10 cellular contexts compared by ENCODE assay signal in genomic region chr1:226688056-226688748, GRCh38. TPM values are rescaled to one million over a fixed set of nuclear protein-coding genes. Genes with fewer than 3 reads are reported as not detected.
DNase-seq lines count a peak whose midpoint lies in the region; ATAC-seq and TF ChIP-seq lines count a peak whose summit lies in the region.
"Had no signal": no experiment of that assay in that cellular context is flagged by ENCODE, and none has a peak within 500 bp of the region (broad histone marks: within the 10 kb centered on the region; RNA-seq: fewer than 3 reads in every experiment).

No MANE protein-coding gene starts in this region.

- H3K4me1 ChIP-seq in GM23338 (ENCODE audit: insufficient read depth), result peaks cover 8% of the 10 kb centered on the region

- H3K9me3 Mint-ChIP-seq in GM23338 (no peaks in the 10 kb centered on the region), T-cell (no peaks in the 10 kb centered on the region)
- no peaks in the 10 kb centered on the region for H3K9me3 Mint-ChIP-seq in stimulated activated naive CD8-positive, alpha-beta T cell treated with anti-CD3 and anti-CD28 coated beads, Interleukin-15, amount 100 ng/mL, for 72 hours

- peaks cover 1% of the 10 kb centered on the region for H3K27me3 Mint-ChIP-seq in GM23338 (ENCODE audit: insufficient read depth, low read depth, poor library complexity)
- H3K27me3 Mint-ChIP-seq in T-cell, result no peaks in the 10 kb centered on the region
- H3K27me3 Mint-ChIP-seq in stimulated activated naive CD8-positive, alpha-beta T cell treated with anti-CD3 and anti-CD28 coated beads, Interleukin-15, amount 100 ng/mL, for 72 hours, result no peaks in the 10 kb centered on the region

- ATAC-seq in GM23338 (peak; percentile 80), T-cell (replicated peaks in 1 of 4) (no peak)
- peak; percentile 47 for ATAC-seq in stimulated activated naive CD8-positive, alpha-beta T cell treated with anti-CD3 and anti-CD28 coated beads, Interleukin-15, amount 100 ng/mL, for 72 hours

- H3K36me3 ChIP-seq in GM23338 (ENCODE audit: insufficient read depth) (no peaks in the 10 kb centered on the region), WERI-Rb-1 (no peaks in the 10 kb centered on the region)

- H3K4me2 ChIP-seq in GM23338, result no peak overlapping the region

- H3K4me1 Mint-ChIP-seq in GM23338 (peaks cover 44% of the 10 kb centered on the region), T-cell (peaks cover 99 to 100% (median 100%) of the 10 kb centered on the region in 3 donors)
- H3K4me1 Mint-ChIP-seq in stimulated activated naive CD8-positive, alpha-beta T cell treated with anti-CD3 and anti-CD28 coated beads, Interleukin-15, amount 100 ng/mL, for 72 hours, result peaks cover 100% of the 10 kb centered on the region

- H3K9me2 ChIP-seq in GM23338 (ENCODE audit: insufficient read depth), result no peaks in the 10 kb centered on the region

- H3K36me3 Mint-ChIP-seq in GM23338 (ENCODE audit: low read depth), result no peaks in the 10 kb centered on the region
- H3K36me3 Mint-ChIP-seq in T-cell, result peaks cover 53% of the 10 kb centered on the region

- POLR2A ChIA-PET in T-cell (lab: Charles Lee), result interaction anchor here (0.5 to 1.3 kb wide), 7 partner anchors 9 to 297 kb away, joined by 3 to 8 read pairs (median 3); no protein-coding TSS in a partner anchor

- H4K20me1 ChIP-seq in GM23338 (replicated peaks; ENCODE audit: insufficient read depth), result no peaks in the 10 kb centered on the region

- H3K27me3 ChIP-seq in GM23338 (ENCODE audit: insufficient read depth) (no peaks in the 10 kb centered on the region), WERI-Rb-1 (ENCODE audit: insufficient read depth, low read depth, severe bottlenecking) (no peaks in the 10 kb centered on the region)

- H3F3A ChIP-seq in GM23338 (replicated peaks; ENCODE audit: low read depth), result no peaks in the 10 kb centered on the region

- H3K4me3 ChIP-seq in GM23338 (no peak overlapping the region), WERI-Rb-1 (ENCODE audit: low read depth, low read length) (no peak overlapping the region)

- H3K27ac Mint-ChIP-seq in GM23338 (no peak overlapping the region), T-cell (peak overlapping the region; percentile 79 to 93)
- peak overlapping the region; percentile 90 to 99 for H3K27ac Mint-ChIP-seq in stimulated activated naive CD8-positive, alpha-beta T cell treated with anti-CD3 and anti-CD28 coated beads, Interleukin-15, amount 100 ng/mL, for 72 hours

- H3K9me3 ChIP-seq in WERI-Rb-1 (ENCODE audit: severe bottlenecking), result no peaks in the 10 kb centered on the region

- H3K27ac ChIP-seq in GM23338 (ENCODE audit: low read depth), result no peak overlapping the region
- no peak overlapping the region for H3K27ac ChIP-seq in WERI-Rb-1

- H2AFZ ChIP-seq in GM23338, result no peak overlapping the region

- H3K79me2 ChIP-seq in GM23338 (replicated peaks; ENCODE audit: insufficient read depth), result no peaks in the 10 kb centered on the region

- H3K4me3 Mint-ChIP-seq in GM23338 (no peak overlapping the region), T-cell (peak overlapping the region in 2 of 3 donors; percentile 25 to 67)
- H3K4me3 Mint-ChIP-seq in stimulated activated naive CD8-positive, alpha-beta T cell treated with anti-CD3 and anti-CD28 coated beads, Interleukin-15, amount 100 ng/mL, for 72 hours, result peak overlapping the region; percentile 59 to 74

- TF ChIP-seq CTCF in GM23338 (conservative IDR thresholded peaks at IDR 0.05; ENCODE audit: low read depth in 2 of 2), result no peak
- TF ChIP-seq CTCF in WERI-Rb-1 (IDR thresholded peaks at IDR 0.05; ENCODE audit: low read depth, low read length), result no peak

- DNase-seq in GM23338 (ENCODE audit: low spot score) (peak; percentile 34), T-cell (no peak), islet precursor cell (peak; percentile 46), SW480 (ENCODE audit: low spot score) (no peak), WERI-Rb-1 (no peak)
- peak in 1 of 2 donors; percentile 68 for DNase-seq in stimulated activated naive CD8-positive, alpha-beta T cell treated with anti-CD3 and anti-CD28 coated beads, Interleukin-15, amount 100 ng/mL, for 72 hours
- DNase-seq in effector CD8-positive, alpha-beta T cell (lab: John Stamatoyannopoulos, UW), result no peak
- DNase-seq: amniotic stem cell, NCI-H748 treated with DMSO at 0.1 percent for 48 hours, T-helper 9 cell had no signal

- CTCF ChIA-PET in T-cell (lab: Charles Lee), result interaction anchor here (0.5 to 3.1 kb wide), 28 partner anchors 11 to 913 kb away, joined by 3 to 26 read pairs (median 4); no protein-coding TSS in a partner anchor

TF ChIP-seq in GM23338, 12 proteins besides CTCF, POLR2A, EP300 and RAD21 (continues in another document):
- TF ChIP-seq EZH2 (IDR thresholded peaks at IDR 0.05; ENCODE audit: low read depth, unreplicated experiment) (no peak), EZH2phosphoT487 (IDR thresholded peaks at IDR 0.05; ENCODE audit: unreplicated experiment) (no peak), ZNF331 (CRISPR knock-in tag; IDR thresholded peaks at IDR 0.05; ENCODE audit: low read depth) (no peak), STAT1 (IDR thresholded peaks at IDR 0.05; ENCODE audit: unreplicated experiment) (no peak), ZNF114 (CRISPR knock-in tag; IDR thresholded peaks at IDR 0.05) (no peak), REST (IDR thresholded peaks at IDR 0.05; ENCODE audit: unreplicated experiment) (no peak)
- TF ChIP-seq, protein P1, sequence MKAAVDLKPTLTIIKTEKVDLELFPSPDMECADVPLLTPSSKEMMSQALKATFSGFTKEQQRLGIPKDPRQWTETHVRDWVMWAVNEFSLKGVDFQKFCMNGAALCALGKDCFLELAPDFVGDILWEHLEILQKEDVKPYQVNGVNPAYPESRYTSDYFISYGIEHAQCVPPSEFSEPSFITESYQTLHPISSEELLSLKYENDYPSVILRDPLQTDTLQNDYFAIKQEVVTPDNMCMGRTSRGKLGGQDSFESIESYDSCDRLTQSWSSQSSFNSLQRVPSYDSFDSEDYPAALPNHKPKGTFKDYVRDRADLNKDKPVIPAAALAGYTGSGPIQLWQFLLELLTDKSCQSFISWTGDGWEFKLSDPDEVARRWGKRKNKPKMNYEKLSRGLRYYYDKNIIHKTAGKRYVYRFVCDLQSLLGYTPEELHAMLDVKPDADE (IDR thresholded peaks at IDR 0.05), result no peak

RNA-seq across cellular contexts. Expression of gene ITPKB, which starts 50.9 kb away (rescaled TPM):
- 4.7 and 5.2 TPM in 2 replicates for total RNA-seq in GM23338 (2014; rRNA removed; shearing (Covaris generic))
- polyA plus RNA-seq in GM23338 (2016; fragmentation: Nextera tagmentation; extraction: Ambion mirVana), result 0.31 and 0.37 TPM in 2 replicates
- total RNA-seq in T-cell, result 100 to 1,000 TPM; 153 to 351 (median 179) TPM

Comparison
In these comparisons a context has a peak if more than half of its experiments do, and no peak if none do; other contexts are left out.
1. ATAC-seq: peak in GM23338 (single experiment) and stimulated activated naive CD8-positive, alpha-beta T cell treated with anti-CD3 and anti-CD28 coated beads, Interleukin-15, amount 100 ng/mL, for 72 hours (single experiment); none in T-cell (0 of 4).
2. DNase-seq: peak in GM23338 (single experiment) and islet precursor cell (single experiment); none in T-cell (0 of 34), SW480 (single experiment), effector CD8-positive, alpha-beta T cell (single experiment) and WERI-Rb-1 (single experiment).
3. RNA of gene ITPKB, which starts 50.9 kb away (total RNA-seq): 153 to 351 TPM in T-cell; 4.7 to 5.2 TPM in GM23338; every median in the first group is over 10 times any median in the second.